Comparison of ENCODE assay signal across 1 cellular context in genomic region chr3:46858456-46858855, GRCh38.
TF ChIP-seq lines count a peak whose summit lies in the region.

No MANE protein-coding gene starts in this region.

TF ChIP-seq in IMR-90, 13 proteins besides CTCF, POLR2A, EP300 and RAD21:
- TF ChIP-seq, protein P1, sequence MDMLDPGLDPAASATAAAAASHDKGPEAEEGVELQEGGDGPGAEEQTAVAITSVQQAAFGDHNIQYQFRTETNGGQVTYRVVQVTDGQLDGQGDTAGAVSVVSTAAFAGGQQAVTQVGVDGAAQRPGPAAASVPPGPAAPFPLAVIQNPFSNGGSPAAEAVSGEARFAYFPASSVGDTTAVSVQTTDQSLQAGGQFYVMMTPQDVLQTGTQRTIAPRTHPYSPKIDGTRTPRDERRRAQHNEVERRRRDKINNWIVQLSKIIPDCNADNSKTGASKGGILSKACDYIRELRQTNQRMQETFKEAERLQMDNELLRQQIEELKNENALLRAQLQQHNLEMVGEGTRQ (IDR thresholded peaks at IDR 0.05; ENCODE audit: low read depth, low read length) = no peak
- TF ChIP-seq MAZ (IDR thresholded peaks at IDR 0.05; ENCODE audit: borderline replicate concordance, low read depth, low read length) (no peak), BHLHE40 (IDR thresholded peaks at IDR 0.05; ENCODE audit: low read depth, low read length) (no peak)
- TF ChIP-seq, protein P2, sequence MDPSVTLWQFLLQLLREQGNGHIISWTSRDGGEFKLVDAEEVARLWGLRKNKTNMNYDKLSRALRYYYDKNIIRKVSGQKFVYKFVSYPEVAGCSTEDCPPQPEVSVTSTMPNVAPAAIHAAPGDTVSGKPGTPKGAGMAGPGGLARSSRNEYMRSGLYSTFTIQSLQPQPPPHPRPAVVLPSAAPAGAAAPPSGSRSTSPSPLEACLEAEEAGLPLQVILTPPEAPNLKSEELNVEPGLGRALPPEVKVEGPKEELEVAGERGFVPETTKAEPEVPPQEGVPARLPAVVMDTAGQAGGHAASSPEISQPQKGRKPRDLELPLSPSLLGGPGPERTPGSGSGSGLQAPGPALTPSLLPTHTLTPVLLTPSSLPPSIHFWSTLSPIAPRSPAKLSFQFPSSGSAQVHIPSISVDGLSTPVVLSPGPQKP (IDR thresholded peaks at IDR 0.05; ENCODE audit: borderline replicate concordance, low read depth, low read length) = no peak
